11 cellular contexts compared by ENCODE assay signal in genomic region chr16:67994037-67994407, GRCh38. TPM values are rescaled to one million over a fixed set of nuclear protein-coding genes. Genes with fewer than 3 reads are reported as not detected.
DNase-seq lines count a peak whose midpoint lies in the region; ATAC-seq and TF ChIP-seq lines count a peak whose summit lies in the region.
"Not testable (repeated sequence)": the region's sequence is repeated elsewhere in the genome, so short reads cannot be mapped to it uniquely, and the experiment has no call there.
"Had no signal": no experiment of that assay in that cellular context is flagged by ENCODE, and none has a peak within 500 bp of the region (broad histone marks: within the 10 kb centered on the region; RNA-seq: fewer than 3 reads in every experiment).

No MANE protein-coding gene starts in this region.

- CTCF ChIA-PET in activated CD8-positive, alpha-beta T cell treated with anti-CD3 and anti-CD28 coated beads, Interleukin-2, amount 10 ng/mL, durations not matched to agents 7 days and 5 days (lab: Charles Lee): interaction anchor here (0.7 to 2.2 kb wide), 16 partner anchors 9 to 234 kb away, joined by 3 to 30 read pairs (median 4); partner anchors contain the start of genes DDX28, DPEP2NB and DUS2
- CTCF ChIA-PET in MCF 10A (lab: Yijun Ruan, JAX): interaction anchor here (0.6 to 1.4 kb wide), 17 partner anchors 9 to 1089 kb away, joined by 3 to 11 read pairs (median 3); partner anchors contain the start of genes DDX28 and DUS2

- ATAC-seq in activated CD8-positive, alpha-beta T cell treated with anti-CD3 and anti-CD28 coated beads, Interleukin-2, amount 10 ng/mL, durations not matched to agents 7 days and 5 days: peak; percentile 40
- ATAC-seq in Right ventricle myocardium superior (ENCODE audit: poor library complexity): peak; percentile 21

- peak overlapping the region; percentile 97 for H3K27ac Mint-ChIP-seq in activated CD8-positive, alpha-beta T cell treated with anti-CD3 and anti-CD28 coated beads, Interleukin-2, amount 10 ng/mL, durations not matched to agents 7 days and 5 days
- H3K27ac Mint-ChIP-seq in MCF 10A (ENCODE audit: low read depth, unreplicated experiment): peak overlapping the region; percentile 82
- not testable (repeated sequence) for H3K27ac Mint-ChIP-seq in type B pancreatic cell

- TF ChIP-seq CTCF in MCF 10A (IDR thresholded peaks at IDR 0.05; ENCODE audit: unreplicated experiment); type B pancreatic cell (conservative IDR thresholded peaks at IDR 0.05): not testable (repeated sequence)

- H3K27ac ChIP-seq in mucosa of rectum (ENCODE audit: low read depth in 2 of 2, low read length in 2 of 2): peak overlapping the region; percentile 41 to 52
- peak overlapping the region; percentile 58 for H3K27ac ChIP-seq in skeletal muscle tissue (ENCODE audit: low read depth, low read length)

- not testable (repeated sequence) for BruUV-seq in MCF 10A (replicated peaks; lab: Mats Ljungman, UMichigan)

- H3K4me3 Mint-ChIP-seq in activated CD8-positive, alpha-beta T cell treated with anti-CD3 and anti-CD28 coated beads, Interleukin-2, amount 10 ng/mL, durations not matched to agents 7 days and 5 days: peak overlapping the region; percentile 78
- H3K4me3 Mint-ChIP-seq in MCF 10A (ENCODE audit: unreplicated experiment) (peak overlapping the region; percentile 53), type B pancreatic cell (peak overlapping the region; percentile 17)

- H3K9ac ChIP-seq in mucosa of rectum (ENCODE audit: low read depth in 1 of 2, low read length in 2 of 2) (peak overlapping the region in 1 of 2 donors; percentile 71), skeletal muscle tissue (ENCODE audit: low read depth in 1 of 3, low read length in 3 of 3) (peak overlapping the region in 2 of 3 donors; percentile 67 to 75)

- not testable (repeated sequence) for H3K9me3 ChIP-seq in mucosa of rectum (ENCODE audit: control insufficient read depth in 2 of 2, low read length in 2 of 2); skeletal muscle tissue (ENCODE audit: control insufficient read depth in 3 of 3, low read length in 3 of 3)

- intact Hi-C loops in MCF 10A (cut with micrococcal nuclease); Right ventricle myocardium superior (cut with DNase I): not testable (repeated sequence)

- peak overlapping the region in 1 of 2 donors; percentile 33 for H3K4me3 ChIP-seq in mucosa of rectum (ENCODE audit: low read length in 2 of 2)
- not testable (repeated sequence) for H3K4me3 ChIP-seq in skeletal muscle tissue (ENCODE audit: low read length in 3 of 3)

- peaks cover 47% of the 10 kb centered on the region for H3K4me1 Mint-ChIP-seq in activated CD8-positive, alpha-beta T cell treated with anti-CD3 and anti-CD28 coated beads, Interleukin-2, amount 10 ng/mL, durations not matched to agents 7 days and 5 days (ENCODE audit: low read depth)
- not testable (repeated sequence) for H3K4me1 Mint-ChIP-seq in MCF 10A (ENCODE audit: insufficient read depth, unreplicated experiment); type B pancreatic cell (ENCODE audit: unreplicated experiment)

- DNase-seq in GDM1 (lab: John Stamatoyannopoulos, UW): peak; percentile 33
- peak; percentile 52 for DNase-seq in OCI-M1 (lab: John Stamatoyannopoulos, UW)
- DNase-seq in activated CD8-positive, alpha-beta T cell treated with anti-CD3 and anti-CD28 coated beads, Interleukin-2, amount 10 ng/mL, durations not matched to agents 7 days and 5 days: peak; percentile 48
- DNase-seq in MCF 10A (ENCODE audit: unreplicated experiment); Right ventricle myocardium superior; type B pancreatic cell (ENCODE audit: extremely low spot score, unreplicated experiment): not testable (repeated sequence)

- POLR2A ChIA-PET in activated CD8-positive, alpha-beta T cell treated with anti-CD3 and anti-CD28 coated beads, Interleukin-2, amount 10 ng/mL, durations not matched to agents 7 days and 5 days (lab: Charles Lee): interaction anchor here (0.7 to 1.9 kb wide), 5 partner anchors 10 to 91 kb away, joined by 3 to 5 read pairs (median 4); partner anchors contain the start of genes DDX28, DUS2 and NFATC3
- POLR2A ChIA-PET in MCF 10A (lab: Yijun Ruan, JAX): not testable (repeated sequence)

- not testable (repeated sequence) for H3K27me3 Mint-ChIP-seq in activated CD8-positive, alpha-beta T cell treated with anti-CD3 and anti-CD28 coated beads, Interleukin-2, amount 10 ng/mL, durations not matched to agents 7 days and 5 days (ENCODE audit: low read depth); MCF 10A (ENCODE audit: insufficient read depth, unreplicated experiment); type B pancreatic cell

- not testable (repeated sequence) for H3K9me3 Mint-ChIP-seq in activated CD8-positive, alpha-beta T cell treated with anti-CD3 and anti-CD28 coated beads, Interleukin-2, amount 10 ng/mL, durations not matched to agents 7 days and 5 days (ENCODE audit: insufficient read depth); MCF 10A (ENCODE audit: unreplicated experiment); type B pancreatic cell

- H3K36me3 Mint-ChIP-seq in activated CD8-positive, alpha-beta T cell treated with anti-CD3 and anti-CD28 coated beads, Interleukin-2, amount 10 ng/mL, durations not matched to agents 7 days and 5 days (ENCODE audit: low read depth); MCF 10A (ENCODE audit: insufficient read depth, unreplicated experiment); type B pancreatic cell: not testable (repeated sequence)

- H3K27me3 ChIP-seq in mucosa of rectum (ENCODE audit: control insufficient read depth in 2 of 2, insufficient read depth in 2 of 2, low read length in 2 of 2); skeletal muscle tissue (ENCODE audit: control insufficient read depth in 3 of 3, insufficient read depth in 3 of 3, low read length in 3 of 3): not testable (repeated sequence)

- H3K4me1 ChIP-seq in mucosa of rectum (ENCODE audit: control insufficient read depth in 2 of 2, insufficient read depth in 2 of 2, low read length in 2 of 2): not testable (repeated sequence)
- H3K4me1 ChIP-seq in skeletal muscle tissue (ENCODE audit: control insufficient read depth in 3 of 3, insufficient read depth in 3 of 3, low read length in 3 of 3): peaks cover 27 to 45% (median 43%) of the 10 kb centered on the region in 3 donors

- H3K36me3 ChIP-seq in mucosa of rectum (ENCODE audit: control insufficient read depth in 2 of 2, insufficient read depth in 2 of 2, low read length in 2 of 2); skeletal muscle tissue (ENCODE audit: control insufficient read depth in 3 of 3, insufficient read depth in 3 of 3, low read length in 3 of 3): not testable (repeated sequence)

RNA-seq across cellular contexts. Expression of gene DPEP2, which starts 5.3 kb away (rescaled TPM):
- 1 to 10 TPM; 5.6 to 5.9 TPM for total RNA-seq in activated CD8-positive, alpha-beta T cell treated with anti-CD3 and anti-CD28 coated beads, Interleukin-2, amount 10 ng/mL, durations not matched to agents 7 days and 5 days
- total RNA-seq in MCF 10A (2022): not detected in 2 replicates
- total RNA-seq in Right ventricle myocardium superior: 1.1 TPM
- total RNA-seq in skeletal muscle tissue: 1.0 TPM
- not detected in 2 replicates for total RNA-seq in type B pancreatic cell (ENCODE audit: low replicate concordance)
- total RNA-seq: hepatocyte had no signal

RNA-seq across cellular contexts. Expression of gene DPEP3, which starts 13.7 kb away (rescaled TPM):
- total RNA-seq in activated CD8-positive, alpha-beta T cell treated with anti-CD3 and anti-CD28 coated beads, Interleukin-2, amount 10 ng/mL, durations not matched to agents 7 days and 5 days: not detected
- total RNA-seq in MCF 10A (2022) (not detected in 2 replicates), Right ventricle myocardium superior (not detected), skeletal muscle tissue (not detected), type B pancreatic cell (ENCODE audit: low replicate concordance) (not detected in 2 replicates)
- total RNA-seq: aorta, hepatocyte had no signal

RNA-seq across cellular contexts. Expression of gene DPEP2NB, which starts 21.7 kb away (rescaled TPM):
- not detected for total RNA-seq in activated CD8-positive, alpha-beta T cell treated with anti-CD3 and anti-CD28 coated beads, Interleukin-2, amount 10 ng/mL, durations not matched to agents 7 days and 5 days
- total RNA-seq in MCF 10A (2022): not detected in 2 replicates
- not detected for total RNA-seq in Right ventricle myocardium superior
- not detected for total RNA-seq in skeletal muscle tissue
- total RNA-seq in type B pancreatic cell (ENCODE audit: low replicate concordance): not detected in 2 replicates
- total RNA-seq: aorta; hepatocyte; T-helper 2 cell treated with Interferon-gamma antibody and Interleukin-4, amounts not matched to agents 100 ng/mL and 5 ng/mL, for 36 hours had no signal

RNA-seq across cellular contexts. Expression of gene SLC12A4, which starts 25.6 kb away (rescaled TPM):
- total RNA-seq in activated CD8-positive, alpha-beta T cell treated with anti-CD3 and anti-CD28 coated beads, Interleukin-2, amount 10 ng/mL, durations not matched to agents 7 days and 5 days: 10 to 100 TPM; 42.5 TPM
- total RNA-seq in MCF 10A (2022) (107 TPM in 2 replicates), Right ventricle myocardium superior (84.3 TPM), skeletal muscle tissue (27.1 TPM), type B pancreatic cell (ENCODE audit: low replicate concordance) (48.1 and 68.8 TPM in 2 replicates)

RNA-seq across cellular contexts. Expression of gene DDX28, which starts 29.0 kb away (rescaled TPM):
- total RNA-seq in activated CD8-positive, alpha-beta T cell treated with anti-CD3 and anti-CD28 coated beads, Interleukin-2, amount 10 ng/mL, durations not matched to agents 7 days and 5 days: 10 to 100 TPM; 13.6 to 13.9 TPM
- total RNA-seq in MCF 10A (2022): 9.3 and 11.7 TPM in 2 replicates
- 7.2 TPM for total RNA-seq in Right ventricle myocardium superior
- total RNA-seq in skeletal muscle tissue: 14.1 TPM
- 14.7 and 15.2 TPM in 2 replicates for total RNA-seq in type B pancreatic cell (ENCODE audit: low replicate concordance)

Comparison
In these comparisons a context has a peak if more than half of its experiments do, and no peak if none do; other contexts are left out.
1. H3K4me3 Mint-ChIP-seq: peak in every context shown above with its lines; median percentile 78 in activated CD8-positive, alpha-beta T cell treated with anti-CD3 and anti-CD28 coated beads, Interleukin-2, amount 10 ng/mL, durations not matched to agents 7 days and 5 days; 53 in MCF 10A; 17 in type B pancreatic cell.